20 cellular contexts compared by ENCODE assay signal in genomic region chr9:110370316-110370715, GRCh38. TPM values are rescaled to one million over a fixed set of nuclear protein-coding genes. Genes with fewer than 3 reads are reported as not detected.
DNase-seq lines count a peak whose midpoint lies in the region; ATAC-seq, FAIRE-seq and TF ChIP-seq lines count a peak whose summit lies in the region.
"Had no signal": no experiment of that assay in that cellular context is flagged by ENCODE, and none has a peak within 500 bp of the region (broad histone marks: within the 10 kb centered on the region; RNA-seq: fewer than 3 reads in every experiment).

No MANE protein-coding gene starts in this region.

- H3K9me3 ChIP-seq in astrocyte (ENCODE audit: insufficient read depth, low read depth, low read length) (no peaks in the 10 kb centered on the region), keratinocyte (ENCODE audit: control insufficient read depth, low read depth, low read length) (no peaks in the 10 kb centered on the region)
- H3K9me3 ChIP-seq: Peyer's patch, psoas muscle, stomach, uterus had no signal

- DNase-seq in AG08395 (ENCODE audit: low spot score), result peak; percentile 11
- no peak for DNase-seq in HEK293T (ENCODE audit: extremely low spot score)
- DNase-seq in astrocyte (ENCODE audit: low read depth), result peak; percentile 59
- peak; percentile 15 for DNase-seq in keratinocyte (ENCODE audit: low read depth, low spot score)
- no peak for DNase-seq in NCI-H2227 (lab: John Stamatoyannopoulos, UW; ENCODE audit: unreplicated experiment)
- no peak for DNase-seq in DMS53 treated with DMSO at 0.1 percent for 48 hours (lab: John Stamatoyannopoulos, UW; ENCODE audit: unreplicated experiment)
- no peak for DNase-seq in NCI-H1092 treated with DMSO at 0.1 percent for 48 hours (lab: John Stamatoyannopoulos, UW)
- DNase-seq: immature natural killer cell, mesendoderm, NCI-H2107, NCI-H774, Peyer's patch, psoas muscle, stomach, T-cell, uterus had no signal

- H3K27ac ChIP-seq in astrocyte (ENCODE audit: low read depth, low read length) (no peak overlapping the region), keratinocyte (ENCODE audit: control insufficient read depth, insufficient read depth, low read length) (peak overlapping the region; percentile 49)
- H3K27ac ChIP-seq: Peyer's patch, psoas muscle, stomach, uterus had no signal

- H3K9ac ChIP-seq in astrocyte (ENCODE audit: low read length), result no peak overlapping the region
- H3K9ac ChIP-seq in keratinocyte (ENCODE audit: control insufficient read depth, extremely low read depth, insufficient read depth, low read length), result no peak overlapping the region

- H2AFZ ChIP-seq in astrocyte (ENCODE audit: low read depth, low read length), result no peak overlapping the region
- H2AFZ ChIP-seq in keratinocyte (ENCODE audit: control insufficient read depth, low read length), result no peak overlapping the region

- H3K9me3 Mint-ChIP-seq in astrocyte (ENCODE audit: unreplicated experiment), result no peaks in the 10 kb centered on the region
- H3K9me3 Mint-ChIP-seq: IgD-negative memory B cell; immature natural killer cell; natural killer cell treated with Interleukin-12 subunit alpha and Interleukin-12 subunit beta and Interleukin-15 and Interleukin-18, amount 100 ng/mL, for 72 hours; T-cell; WTC11 had no signal

- POLR2A ChIA-PET in HEK293T (lab: Yijun Ruan, JAX), result no interaction called here

- TF ChIP-seq CTCF in astrocyte (IDR thresholded peaks at IDR 0.05; ENCODE audit: insufficient read depth, low read depth, low read length) (no peak), keratinocyte (optimal IDR thresholded peaks at IDR 0.05 in 1 of 3, IDR thresholded peaks at IDR 0.05 in 1 of 3, conservative IDR thresholded peaks at IDR 0.05 in 1 of 3; ENCODE audit: extremely low read depth in 1 of 3, insufficient read depth in 2 of 3, low read length in 3 of 3) (no peak)

- ATAC-seq in HG03097 (IDR thresholded peaks at IDR 0.05; ENCODE audit: low FRiP score, unreplicated experiment), result no peak
- ATAC-seq: natural killer cell treated with Interleukin-12 subunit alpha and Interleukin-12 subunit beta and Interleukin-15 and Interleukin-18, amount 100 ng/mL, for 72 hours; psoas muscle; T-cell; WTC11 had no signal

- H3K4me2 ChIP-seq in astrocyte (ENCODE audit: low read length), result peak overlapping the region; percentile 12
- peak overlapping the region; percentile 62 for H3K4me2 ChIP-seq in keratinocyte (ENCODE audit: control insufficient read depth, extremely low read depth, insufficient read depth, low read depth, low read length)

- CTCF ChIA-PET in HEK293T (lab: Yijun Ruan, JAX), result interaction anchor here (0.6 to 1.1 kb wide), 2 partner anchors 30 to 263 kb away, joined by 3 read pairs; no protein-coding TSS in a partner anchor

- no peaks in the 10 kb centered on the region for H3K4me1 Mint-ChIP-seq in astrocyte (ENCODE audit: low read depth, unreplicated experiment)
- H3K4me1 Mint-ChIP-seq: IgD-negative memory B cell, immature natural killer cell, T-cell, WTC11 had no signal

- H3K27me3 Mint-ChIP-seq in astrocyte (ENCODE audit: low read depth, unreplicated experiment), result no peaks in the 10 kb centered on the region
- H3K27me3 Mint-ChIP-seq: natural killer cell treated with Interleukin-12 subunit alpha and Interleukin-12 subunit beta and Interleukin-15 and Interleukin-18, amount 100 ng/mL, for 72 hours; T-cell had no signal

- dilution Hi-C loops in keratinocyte (cut with MboI; ENCODE audit: extremely low pct_ligation_motif_present, low sequenced_read_pairs), result no loop called here

- H3K79me2 ChIP-seq in astrocyte (ENCODE audit: insufficient read depth, low read length), result no peaks in the 10 kb centered on the region
- no peaks in the 10 kb centered on the region for H3K79me2 ChIP-seq in keratinocyte (ENCODE audit: control insufficient read depth, insufficient read depth, low read length)

- H3K27ac Mint-ChIP-seq in astrocyte (ENCODE audit: unreplicated experiment), result no peak overlapping the region
- H3K27ac Mint-ChIP-seq: IgD-negative memory B cell; immature natural killer cell; natural killer cell treated with Interleukin-12 subunit alpha and Interleukin-12 subunit beta and Interleukin-15 and Interleukin-18, amount 100 ng/mL, for 72 hours; T-cell; WTC11 had no signal

- H4K20me1 ChIP-seq in astrocyte (ENCODE audit: insufficient read depth, low read length), result no peaks in the 10 kb centered on the region
- H4K20me1 ChIP-seq in keratinocyte (ENCODE audit: control insufficient read depth, extremely low read depth, insufficient read depth, low read length), result no peaks in the 10 kb centered on the region

- H3K36me3 ChIP-seq in astrocyte (ENCODE audit: insufficient read depth, low read length) (no peaks in the 10 kb centered on the region), keratinocyte (ENCODE audit: control insufficient read depth in 2 of 2, extremely low read depth in 1 of 2, insufficient read depth in 2 of 2, low read length in 2 of 2) (no peaks in the 10 kb centered on the region)
- H3K36me3 ChIP-seq: Peyer's patch, uterus had no signal

- no peaks in the 10 kb centered on the region for H3K4me1 ChIP-seq in astrocyte (ENCODE audit: insufficient read depth, low read length)
- H3K4me1 ChIP-seq in keratinocyte (ENCODE audit: control insufficient read depth, extremely low read depth, insufficient read depth, low read length), result peaks cover 19% of the 10 kb centered on the region
- H3K4me1 ChIP-seq: Peyer's patch, psoas muscle, stomach, uterus had no signal

- H3K27me3 ChIP-seq in astrocyte (ENCODE audit: insufficient read depth, low read length) (no peaks in the 10 kb centered on the region), keratinocyte (ENCODE audit: control insufficient read depth, extremely low read depth, insufficient read depth, low read length) (no peaks in the 10 kb centered on the region)
- H3K27me3 ChIP-seq: Peyer's patch, stomach, uterus had no signal

- H3K9me1 ChIP-seq in keratinocyte (ENCODE audit: control insufficient read depth, extremely low read depth, insufficient read depth, low read length), result no peaks in the 10 kb centered on the region

- FAIRE-seq in astrocyte (lab: Jason Lieb, UNC) (peak; percentile 85), keratinocyte (lab: Jason Lieb, UNC) (peak; percentile 17)

- H3K4me3 ChIP-seq in astrocyte (ENCODE audit: insufficient read depth, low read depth, low read length) (no peak overlapping the region), keratinocyte (ENCODE audit: control insufficient read depth in 2 of 3, extremely low read depth in 1 of 3, insufficient read depth in 2 of 3, low read depth in 1 of 3, low read length in 3 of 3) (no peak overlapping the region)
- H3K4me3 ChIP-seq: Peyer's patch, psoas muscle, stomach, uterus had no signal

- no peak overlapping the region for H3K4me3 Mint-ChIP-seq in astrocyte (ENCODE audit: unreplicated experiment)
- H3K4me3 Mint-ChIP-seq: IgD-negative memory B cell; immature natural killer cell; natural killer cell treated with Interleukin-12 subunit alpha and Interleukin-12 subunit beta and Interleukin-15 and Interleukin-18, amount 100 ng/mL, for 72 hours; T-cell; WTC11 had no signal

- H3K36me3 Mint-ChIP-seq in astrocyte (ENCODE audit: low read depth, unreplicated experiment), result no peaks in the 10 kb centered on the region
- H3K36me3 Mint-ChIP-seq: IgD-negative memory B cell; immature natural killer cell; natural killer cell treated with Interleukin-12 subunit alpha and Interleukin-12 subunit beta and Interleukin-15 and Interleukin-18, amount 100 ng/mL, for 72 hours; T-cell; WTC11 had no signal

TF ChIP-seq in HEK293T, 16 proteins besides CTCF, POLR2A, EP300 and RAD21:
- TF ChIP-seq SUZ12 (IDR thresholded peaks at IDR 0.05) (no peak), TARDBP (IDR thresholded peaks at IDR 0.05) (0 out of 2 replicates have a peak, but pooled peaks have one; percentile 15), PKNOX1 (IDR thresholded peaks at IDR 0.05) (peak; percentile 93), CTBP1 (IDR thresholded peaks at IDR 0.05; ENCODE audit: borderline replicate concordance) (peak; percentile 94)

RNA-seq across cellular contexts. Expression of gene TXNDC8, which starts 32.7 kb away (rescaled TPM):
- total RNA-seq in astrocyte, result not detected in 2 replicates
- not detected in 3 replicates for polyA plus RNA-seq in keratinocyte
- polyA plus RNA-seq in keratinocyte (2011; ENCODE audit: low read depth), result not detected
- polyA plus RNA-seq in keratinocyte (2011; cell fraction: cytosol; rRNA removed), result not detected in 2 replicates
- polyA plus RNA-seq in keratinocyte (2011; cell fraction: nucleus; rRNA removed), result not detected in 2 replicates
- not detected in 2 replicates for polyA plus RNA-seq in keratinocyte (2012; ENCODE audit: low replicate concordance)
- not detected in 3 replicates for polyA minus RNA-seq in keratinocyte
- polyA minus RNA-seq in keratinocyte (2011; cell fraction: cytosol; rRNA and poly(A)+ RNA removed), result not detected
- not detected in 2 replicates for polyA minus RNA-seq in keratinocyte (2011; cell fraction: nucleus; rRNA and poly(A)+ RNA removed)
- total RNA-seq: natural killer cell treated with Interleukin-12 subunit alpha and Interleukin-12 subunit beta and Interleukin-15 and Interleukin-18, amount 100 ng/mL, for 72 hours; Peyer's patch; psoas muscle; stomach; T-cell; uterus; WTC11 had no signal
- polyA plus RNA-seq: IgD-negative memory B cell, immature natural killer cell, psoas muscle, stomach had no signal

Comparison
In these comparisons a context has a peak if more than half of its experiments do, and no peak if none do; other contexts are left out.
1. DNase-seq: peak in AG08395 (single experiment), astrocyte (single experiment) and keratinocyte (single experiment); none in HEK293T (single experiment), NCI-H2227 (single experiment), DMS53 treated with DMSO at 0.1 percent for 48 hours (single experiment) and NCI-H1092 treated with DMSO at 0.1 percent for 48 hours (single experiment).